ENCODE assay signal across 8 cellular contexts in genomic region chr2:121530563-121531334, GRCh38. TPM values are rescaled to one million over a fixed set of nuclear protein-coding genes. Genes with fewer than 3 reads are reported as not detected.
A peak's percentile ranks its signal among the peaks of the same experiment; 100 is the strongest.
DNase-seq lines count a peak whose midpoint lies in the region; ATAC-seq and TF ChIP-seq lines count a peak whose summit lies in the region.

Gene RNU4ATAC, plus strand, starts transcription at chr2:121530880.

- DNase-seq in EH (ENCODE audit: low read depth) (peak; percentile 99), Karpas-422 (peak; percentile 96), RPMI7951 (ENCODE audit: low read depth) (peak; percentile 99), fibroblast of the aortic adventitia (ENCODE audit: low read depth) (peak; percentile 100)
- DNase-seq in activated T-helper 2 cell treated with anti-CD3 and anti-CD28 coated beads, Interferon-gamma antibody, Interleukin-2, Interleukin-4, amounts not matched to agents 10 μg/mL and 5 μg/mL and 100 μg/mL, durations not matched to agents 14 hours and 24 hours and 36 hours (ENCODE audit: low spot score) = peak; percentile 78

- peak within 1 kb of the TSS; percentile 91 for H3K27ac ChIP-seq in Karpas-422 (ENCODE audit: low read length)

- no peaks in the 10 kb centered on the region for H3K9me3 Mint-ChIP-seq in activated T-helper 2 cell treated with anti-CD3 and anti-CD28 coated beads, Interferon-gamma antibody, Interleukin-2, Interleukin-4, amounts not matched to agents 10 μg/mL and 5 μg/mL and 100 μg/mL, durations not matched to agents 14 hours and 24 hours and 36 hours
- H3K9me3 Mint-ChIP-seq in nephron = no peaks in the 10 kb centered on the region
- no peaks in the 10 kb centered on the region for H3K9me3 Mint-ChIP-seq in stimulated activated naive CD8-positive, alpha-beta T cell treated with anti-CD3 and anti-CD28 coated beads, Interleukin-15, Interleukin-2, amounts not matched to agents 100 ng/mL and 50 ng/mL, for 24 hours

- no peaks in the 10 kb centered on the region for H3K27me3 ChIP-seq in Karpas-422 (ENCODE audit: low read length)

- peak; percentile 79 for ATAC-seq in GM21825 (IDR thresholded peaks at IDR 0.05; ENCODE audit: unreplicated experiment)

- intact Hi-C loops in activated T-helper 2 cell treated with anti-CD3 and anti-CD28 coated beads, Interferon-gamma antibody, Interleukin-2, Interleukin-4, amounts not matched to agents 10 μg/mL and 5 μg/mL and 100 μg/mL, durations not matched to agents 14 hours and 24 hours and 36 hours (cut with micrococcal nuclease) = loop anchor here (1.0 to 2.0 kb wide), 9 partner anchors 30 to 225 kb away; partner anchors contain the start of genes CLASP1, NIFK and TSN

- H3K9me3 ChIP-seq in Karpas-422 (ENCODE audit: low read length) = no peaks in the 10 kb centered on the region

- peaks cover 13% of the 10 kb centered on the region; the same call in 1 of the 2 replicates for H4K20me1 ChIP-seq in Karpas-422 (ENCODE audit: insufficient read depth, low read depth, low read length)

- H3K4me3 Mint-ChIP-seq in activated T-helper 2 cell treated with anti-CD3 and anti-CD28 coated beads, Interferon-gamma antibody, Interleukin-2, Interleukin-4, amounts not matched to agents 10 μg/mL and 5 μg/mL and 100 μg/mL, durations not matched to agents 14 hours and 24 hours and 36 hours (ENCODE audit: low read depth) = peak within 1 kb of the TSS; percentile 96
- peak within 1 kb of the TSS; percentile 85 to 92 (median 90) for H3K4me3 Mint-ChIP-seq in nephron
- H3K4me3 Mint-ChIP-seq in stimulated activated naive CD8-positive, alpha-beta T cell treated with anti-CD3 and anti-CD28 coated beads, Interleukin-15, Interleukin-2, amounts not matched to agents 100 ng/mL and 50 ng/mL, for 24 hours = peak within 1 kb of the TSS; percentile 90

- H3K79me2 ChIP-seq in Karpas-422 (ENCODE audit: low read length) = peaks cover 84% of the 10 kb centered on the region

- peak within 1 kb of the TSS; percentile 91 for H3K4me2 ChIP-seq in Karpas-422 (ENCODE audit: low read depth, low read length, poor library complexity, severe bottlenecking)

- peaks cover 49% of the 10 kb centered on the region for H3K4me1 ChIP-seq in Karpas-422 (ENCODE audit: low read length)

- peak within 1 kb of the TSS; percentile 83 for H3K9ac ChIP-seq in Karpas-422 (ENCODE audit: low read length)

- H3K27me3 Mint-ChIP-seq in activated T-helper 2 cell treated with anti-CD3 and anti-CD28 coated beads, Interferon-gamma antibody, Interleukin-2, Interleukin-4, amounts not matched to agents 10 μg/mL and 5 μg/mL and 100 μg/mL, durations not matched to agents 14 hours and 24 hours and 36 hours (ENCODE audit: low read depth) = no peaks in the 10 kb centered on the region
- no peaks in the 10 kb centered on the region for H3K27me3 Mint-ChIP-seq in nephron (ENCODE audit: low read depth)
- H3K27me3 Mint-ChIP-seq in stimulated activated naive CD8-positive, alpha-beta T cell treated with anti-CD3 and anti-CD28 coated beads, Interleukin-15, Interleukin-2, amounts not matched to agents 100 ng/mL and 50 ng/mL, for 24 hours = no peaks in the 10 kb centered on the region

- H3K4me3 ChIP-seq in Karpas-422 (ENCODE audit: low read length) = peak within 1 kb of the TSS; percentile 84
- peak within 1 kb of the TSS; percentile 80 for H3K4me3 ChIP-seq in fibroblast of the aortic adventitia (ENCODE audit: low read depth, low read length)

- H3K4me1 Mint-ChIP-seq in activated T-helper 2 cell treated with anti-CD3 and anti-CD28 coated beads, Interferon-gamma antibody, Interleukin-2, Interleukin-4, amounts not matched to agents 10 μg/mL and 5 μg/mL and 100 μg/mL, durations not matched to agents 14 hours and 24 hours and 36 hours (ENCODE audit: low read depth) = peaks cover 52% of the 10 kb centered on the region
- H3K4me1 Mint-ChIP-seq in nephron = peaks cover 60% of the 10 kb centered on the region
- peaks cover 71% of the 10 kb centered on the region for H3K4me1 Mint-ChIP-seq in stimulated activated naive CD8-positive, alpha-beta T cell treated with anti-CD3 and anti-CD28 coated beads, Interleukin-15, Interleukin-2, amounts not matched to agents 100 ng/mL and 50 ng/mL, for 24 hours (ENCODE audit: low read depth)

- no peaks in the 10 kb centered on the region for H3K9me2 ChIP-seq in Karpas-422 (replicated peaks; ENCODE audit: insufficient read depth, low read length)

- TF ChIP-seq CTCF in fibroblast of the aortic adventitia (IDR thresholded peaks at IDR 0.05; ENCODE audit: insufficient read depth, low read length) (peak; percentile 57), nephron (IDR thresholded peaks at IDR 0.05; ENCODE audit: unreplicated experiment in 3 of 3) (peak; percentile 61 to 70 (median 70))

- peak within 1 kb of the TSS; percentile 75; the same call in 1 of the 2 replicates for H2AFZ ChIP-seq in Karpas-422 (ENCODE audit: low read length)

- H3K36me3 ChIP-seq in Karpas-422 (ENCODE audit: insufficient read depth, low read length) = peaks cover 22% of the 10 kb centered on the region

- H3K36me3 Mint-ChIP-seq in activated T-helper 2 cell treated with anti-CD3 and anti-CD28 coated beads, Interferon-gamma antibody, Interleukin-2, Interleukin-4, amounts not matched to agents 10 μg/mL and 5 μg/mL and 100 μg/mL, durations not matched to agents 14 hours and 24 hours and 36 hours (ENCODE audit: low read depth) = peaks cover 34% of the 10 kb centered on the region
- peaks cover 17% of the 10 kb centered on the region for H3K36me3 Mint-ChIP-seq in nephron (ENCODE audit: low read depth)
- H3K36me3 Mint-ChIP-seq in stimulated activated naive CD8-positive, alpha-beta T cell treated with anti-CD3 and anti-CD28 coated beads, Interleukin-15, Interleukin-2, amounts not matched to agents 100 ng/mL and 50 ng/mL, for 24 hours (ENCODE audit: low read depth) = peaks cover 38% of the 10 kb centered on the region

- peak within 1 kb of the TSS; percentile 99 for H3K27ac Mint-ChIP-seq in activated T-helper 2 cell treated with anti-CD3 and anti-CD28 coated beads, Interferon-gamma antibody, Interleukin-2, Interleukin-4, amounts not matched to agents 10 μg/mL and 5 μg/mL and 100 μg/mL, durations not matched to agents 14 hours and 24 hours and 36 hours
- peak within 1 kb of the TSS; percentile 96 to 98 (median 96) for H3K27ac Mint-ChIP-seq in nephron
- H3K27ac Mint-ChIP-seq in stimulated activated naive CD8-positive, alpha-beta T cell treated with anti-CD3 and anti-CD28 coated beads, Interleukin-15, Interleukin-2, amounts not matched to agents 100 ng/mL and 50 ng/mL, for 24 hours = peak within 1 kb of the TSS; percentile 96

RNA-seq across cellular contexts. Expression of gene RNU4ATAC, which starts in this region (rescaled TPM):
- total RNA-seq in Karpas-422 (2014; rRNA removed; shearing (Covaris generic); ENCODE audit: low replicate concordance) = not detected in 2 replicates
- not detected in 2 replicates for total RNA-seq in RPMI7951 (2014; rRNA removed; shearing (Covaris generic))
- total RNA-seq in activated T-helper 2 cell treated with anti-CD3 and anti-CD28 coated beads, Interferon-gamma antibody, Interleukin-2, Interleukin-4, amounts not matched to agents 10 μg/mL and 5 μg/mL and 100 μg/mL, durations not matched to agents 14 hours and 24 hours and 36 hours = not detected in 2 replicates
- total RNA-seq in fibroblast of the aortic adventitia (ENCODE audit: low replicate concordance) = under 0.01 TPM in 1 of 2 replicates, not detected in the other

Comparison
In these comparisons a context has a peak if more than half of its experiments do, and no peak if none do; other contexts are left out.
1. Peak in every context shown above with its lines: DNase-seq, ATAC-seq, H3K4me3 ChIP-seq and H3K27ac ChIP-seq.
2. Peak in DNase-seq, H3K4me3 ChIP-seq, H3K27ac ChIP-seq, H3K9ac ChIP-seq and H3K4me2 ChIP-seq in Karpas-422; RNA of the gene not detected or under 1 TPM.
3. Peak in DNase-seq in RPMI7951; RNA of the gene not detected or under 1 TPM.
4. Peak in DNase-seq in activated T-helper 2 cell treated with anti-CD3 and anti-CD28 coated beads, Interferon-gamma antibody, Interleukin-2, Interleukin-4, amounts not matched to agents 10 μg/mL and 5 μg/mL and 100 μg/mL, durations not matched to agents 14 hours and 24 hours and 36 hours; RNA of the gene not detected or under 1 TPM.
5. Peak in DNase-seq and H3K4me3 ChIP-seq in fibroblast of the aortic adventitia; RNA of the gene not detected or under 1 TPM.